Comparison of ENCODE assay signal across 8 cellular contexts in genomic region chr3:197711973-197712707, GRCh38. TPM values are rescaled to one million over a fixed set of nuclear protein-coding genes. Genes with fewer than 3 reads are reported as not detected.
DNase-seq lines count a peak whose midpoint lies in the region; ATAC-seq and TF ChIP-seq lines count a peak whose summit lies in the region.

No MANE protein-coding gene starts in this region.

- H3K27me3 Mint-ChIP-seq in activated CD8-positive, alpha-beta T cell treated with anti-CD3 and anti-CD28 coated beads, Interleukin-2, amount 10 ng/mL, durations not matched to agents 7 days and 5 days (ENCODE audit: low read depth), result no peaks in the 10 kb centered on the region

- POLR2A ChIA-PET in activated CD8-positive, alpha-beta T cell treated with anti-CD3 and anti-CD28 coated beads, Interleukin-2, amount 10 ng/mL, durations not matched to agents 7 days and 5 days (lab: Charles Lee), result interaction anchor here (1.0 to 3.6 kb wide), 6 partner anchors 21 to 414 kb away, joined by 3 to 24 read pairs (median 4); partner anchors contain the start of genes LRCH3 and RUBCN

- H3K4me1 Mint-ChIP-seq in activated CD8-positive, alpha-beta T cell treated with anti-CD3 and anti-CD28 coated beads, Interleukin-2, amount 10 ng/mL, durations not matched to agents 7 days and 5 days (ENCODE audit: low read depth), result peaks cover 38% of the 10 kb centered on the region

- CTCF ChIA-PET in activated CD8-positive, alpha-beta T cell treated with anti-CD3 and anti-CD28 coated beads, Interleukin-2, amount 10 ng/mL, durations not matched to agents 7 days and 5 days (lab: Charles Lee), result interaction anchor here (1.0 to 3.8 kb wide), 4 partner anchors 18 to 113 kb away, joined by 3 to 17 read pairs (median 3); partner anchors contain the start of genes FYTTD1 and RUBCN

- peak; percentile 91 for ATAC-seq in GM18505 (IDR thresholded peaks at IDR 0.05; ENCODE audit: unreplicated experiment)
- ATAC-seq in HG02884 (IDR thresholded peaks at IDR 0.05; ENCODE audit: unreplicated experiment), result peak; percentile 83
- ATAC-seq in activated CD8-positive, alpha-beta T cell treated with anti-CD3 and anti-CD28 coated beads, Interleukin-2, amount 10 ng/mL, durations not matched to agents 7 days and 5 days, result peak; percentile 100

- no peaks in the 10 kb centered on the region for H3K9me3 Mint-ChIP-seq in activated CD8-positive, alpha-beta T cell treated with anti-CD3 and anti-CD28 coated beads, Interleukin-2, amount 10 ng/mL, durations not matched to agents 7 days and 5 days (ENCODE audit: insufficient read depth)

- H3K36me3 Mint-ChIP-seq in activated CD8-positive, alpha-beta T cell treated with anti-CD3 and anti-CD28 coated beads, Interleukin-2, amount 10 ng/mL, durations not matched to agents 7 days and 5 days (ENCODE audit: low read depth), result peaks cover 36% of the 10 kb centered on the region

- H3K27ac Mint-ChIP-seq in activated CD8-positive, alpha-beta T cell treated with anti-CD3 and anti-CD28 coated beads, Interleukin-2, amount 10 ng/mL, durations not matched to agents 7 days and 5 days, result peak overlapping the region; percentile 98

- H3K4me3 Mint-ChIP-seq in activated CD8-positive, alpha-beta T cell treated with anti-CD3 and anti-CD28 coated beads, Interleukin-2, amount 10 ng/mL, durations not matched to agents 7 days and 5 days, result peak overlapping the region; percentile 77

- DNase-seq in NCI-H226, result peak; percentile 98
- peak; percentile 92 for DNase-seq in activated CD8-positive, alpha-beta T cell treated with anti-CD3 and anti-CD28 coated beads, Interleukin-2, amount 10 ng/mL, durations not matched to agents 7 days and 5 days
- DNase-seq in effector CD8-positive, alpha-beta T cell (lab: John Stamatoyannopoulos, UW), result peak; percentile 75
- peak; percentile 97 for DNase-seq in medulla oblongata (ENCODE audit: extremely low spot score)
- DNase-seq in stimulated activated CD4-positive, alpha-beta T cell treated with anti-CD3 and anti-CD28 coated beads, TNF-alpha, amount 100 ng/mL, for 4 hours (ENCODE audit: low read depth in 3 of 3), result peak; percentile 52 to 75 (median 75)
- no peak for DNase-seq in GM19240 (ENCODE audit: insufficient read length, low spot score)

- no peak for TF ChIP-seq POLR2A in GM18505 (IDR thresholded peaks at IDR 0.05; ENCODE audit: borderline replicate concordance, extremely low read depth, insufficient read depth, insufficient read length)

RNA-seq across cellular contexts. Expression of gene RUBCN, which starts 24.6 kb away (rescaled TPM):
- 10 to 100 TPM; 48.4 to 50.2 TPM for total RNA-seq in activated CD8-positive, alpha-beta T cell treated with anti-CD3 and anti-CD28 coated beads, Interleukin-2, amount 10 ng/mL, durations not matched to agents 7 days and 5 days

RNA-seq across cellular contexts. Expression of gene FYTTD1, which starts 37.5 kb away (rescaled TPM):
- 10 to 100 TPM; 38.4 to 41.8 TPM for total RNA-seq in activated CD8-positive, alpha-beta T cell treated with anti-CD3 and anti-CD28 coated beads, Interleukin-2, amount 10 ng/mL, durations not matched to agents 7 days and 5 days
